Comparison of ENCODE assay signal across 8 cellular contexts in genomic region chr5:149445739-149446369, GRCh38.
DNase-seq lines count a peak whose midpoint lies in the region; ATAC-seq and TF ChIP-seq lines count a peak whose summit lies in the region.

No MANE protein-coding gene starts in this region.

- no peak overlapping the region for H2AFZ ChIP-seq in Karpas-422 (ENCODE audit: low read length)

- H3K79me2 ChIP-seq in Karpas-422 (ENCODE audit: low read length) = no peaks in the 10 kb centered on the region

- H3K36me3 ChIP-seq in liver (ENCODE audit: control insufficient read depth in 4 of 4, insufficient read depth in 3 of 4, low read depth in 1 of 4, low read length in 3 of 4) (no peaks in the 10 kb centered on the region), Karpas-422 (ENCODE audit: insufficient read depth, low read length) (no peaks in the 10 kb centered on the region)

- H3K9me2 ChIP-seq in Karpas-422 (replicated peaks; ENCODE audit: insufficient read depth, low read length) = no peaks in the 10 kb centered on the region

- H3K27ac ChIP-seq in liver (ENCODE audit: low read depth in 1 of 2, low read length in 2 of 2) (peak overlapping the region in 1 of 2 donors; percentile 38), Karpas-422 (ENCODE audit: low read length) (no peak overlapping the region)

- H3K27me3 Mint-ChIP-seq in activated T-cell treated with anti-CD3 and anti-CD28 coated beads, Interleukin-2, amount 50 U/mL, for 4 hours (ENCODE audit: low read depth) = peaks cover 2% of the 10 kb centered on the region

- H3K9me3 Mint-ChIP-seq in activated T-cell treated with anti-CD3 and anti-CD28 coated beads, Interleukin-2, amount 50 U/mL, for 4 hours = no peaks in the 10 kb centered on the region

- no peaks in the 10 kb centered on the region for H3K9me3 ChIP-seq in liver (ENCODE audit: control insufficient read depth in 4 of 4, low read length in 3 of 4)
- H3K9me3 ChIP-seq in Karpas-422 (ENCODE audit: low read length) = no peaks in the 10 kb centered on the region

- H3K4me2 ChIP-seq in Karpas-422 (ENCODE audit: low read depth, low read length, poor library complexity, severe bottlenecking) = no peak overlapping the region

- H3K27me3 ChIP-seq in liver (ENCODE audit: control insufficient read depth in 4 of 4, insufficient read depth in 4 of 4, low read length in 3 of 4) = no peaks in the 10 kb centered on the region
- no peaks in the 10 kb centered on the region for H3K27me3 ChIP-seq in Karpas-422 (ENCODE audit: low read length)

- H3K9ac ChIP-seq in liver (ENCODE audit: low read depth in 1 of 2, low read length in 2 of 2) (no peak overlapping the region), Karpas-422 (ENCODE audit: low read length) (no peak overlapping the region)

- TF ChIP-seq RAD21 in liver (IDR thresholded peaks at IDR 0.05) = peak in 1 of 2 donors; percentile 4

- DNase-seq in A172 (ENCODE audit: low spot score) = peak; percentile 97
- DNase-seq in HuH-7 (ENCODE audit: low spot score) = peak; percentile 62
- peak; percentile 95 to 98 for DNase-seq in cardiac fibroblast (ENCODE audit: low read depth in 2 of 2)
- no peak for DNase-seq in NCI-H526 (lab: John Stamatoyannopoulos, UW)
- no peak for DNase-seq in RPMI8226
- no peak for DNase-seq in Karpas-422
- DNase-seq in activated T-cell treated with anti-CD3 and anti-CD28 coated beads, Interleukin-2, amount 50 U/mL, for 4 hours = no peak

- 80% methylated on average over 9 of the region's 9 CpGs for WGBS in liver

- no peaks in the 10 kb centered on the region for H3K36me3 Mint-ChIP-seq in activated T-cell treated with anti-CD3 and anti-CD28 coated beads, Interleukin-2, amount 50 U/mL, for 4 hours (ENCODE audit: insufficient read depth)

- no peak overlapping the region for H3K4me3 Mint-ChIP-seq in activated T-cell treated with anti-CD3 and anti-CD28 coated beads, Interleukin-2, amount 50 U/mL, for 4 hours

- H4K20me1 ChIP-seq in Karpas-422 (ENCODE audit: insufficient read depth, low read depth, low read length) = no peaks in the 10 kb centered on the region

- peaks cover 3% of the 10 kb centered on the region for H3K4me1 Mint-ChIP-seq in activated T-cell treated with anti-CD3 and anti-CD28 coated beads, Interleukin-2, amount 50 U/mL, for 4 hours (ENCODE audit: low read depth)

- TF ChIP-seq CTCF in cardiac fibroblast (IDR thresholded peaks at IDR 0.05; ENCODE audit: low read depth, low read length) (peak; percentile 11), liver (IDR thresholded peaks at IDR 0.05; ENCODE audit: low read depth, low read length, missing input control) (no peak)

- H3K4me1 ChIP-seq in liver (ENCODE audit: control insufficient read depth in 4 of 4, insufficient read depth in 4 of 4, low read length in 3 of 4) (peaks cover 0 to 7% (median 2%) of the 10 kb centered on the region in 4 donors), Karpas-422 (ENCODE audit: low read length) (peaks cover 12% of the 10 kb centered on the region)

- no peak for ATAC-seq in activated T-cell treated with anti-CD3 and anti-CD28 coated beads, Interleukin-2, amount 50 U/mL, for 4 hours

- H3K4me3 ChIP-seq in cardiac fibroblast (replicated peaks in 1 of 2; ENCODE audit: low read depth in 2 of 2, low read length in 2 of 2) = no peak overlapping the region
- H3K4me3 ChIP-seq in liver (ENCODE audit: low read depth in 1 of 3, low read length in 3 of 3) = no peak overlapping the region
- no peak overlapping the region for H3K4me3 ChIP-seq in Karpas-422 (ENCODE audit: low read length)

TF ChIP-seq in liver, 16 proteins besides CTCF, POLR2A, EP300 and RAD21:
- TF ChIP-seq HNF4A (conservative IDR thresholded peaks at IDR 0.05) = no peak
- TF ChIP-seq REST (IDR thresholded peaks at IDR 0.05) = no peak
- TF ChIP-seq GABPA (IDR thresholded peaks at IDR 0.05 in 1 of 2, conservative IDR thresholded peaks at IDR 0.05 in 1 of 2) = no peak
- TF ChIP-seq NR2F2 (IDR thresholded peaks at IDR 0.05) = no peak
- TF ChIP-seq FOXA1 (IDR thresholded peaks at IDR 0.05) = no peak
- TF ChIP-seq, protein P1, sequence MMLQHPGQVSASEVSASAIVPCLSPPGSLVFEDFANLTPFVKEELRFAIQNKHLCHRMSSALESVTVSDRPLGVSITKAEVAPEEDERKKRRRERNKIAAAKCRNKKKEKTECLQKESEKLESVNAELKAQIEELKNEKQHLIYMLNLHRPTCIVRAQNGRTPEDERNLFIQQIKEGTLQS (IDR thresholded peaks at IDR 0.05) = no peak
- TF ChIP-seq JUND (IDR thresholded peaks at IDR 0.05) = no peak
- TF ChIP-seq SP1 (IDR thresholded peaks at IDR 0.05) = peak; percentile 14
- no peak for TF ChIP-seq TAF1 (conservative IDR thresholded peaks at IDR 0.05)
- TF ChIP-seq FOXA2 (IDR thresholded peaks at IDR 0.05) = no peak
- TF ChIP-seq RXRA (IDR thresholded peaks at IDR 0.05) = peak in 1 of 2 donors; percentile 21

Comparison
In these comparisons a context has a peak if more than half of its experiments do, and no peak if none do; other contexts are left out.
1. DNase-seq: peak in A172 (single experiment), HuH-7 (single experiment) and cardiac fibroblast (2 of 2); none in NCI-H526 (0 of 2), RPMI8226 (single experiment), Karpas-422 (single experiment) and activated T-cell treated with anti-CD3 and anti-CD28 coated beads, Interleukin-2, amount 50 U/mL, for 4 hours (single experiment).